12 cellular contexts compared by ENCODE assay signal in the genomic region with DNA sequence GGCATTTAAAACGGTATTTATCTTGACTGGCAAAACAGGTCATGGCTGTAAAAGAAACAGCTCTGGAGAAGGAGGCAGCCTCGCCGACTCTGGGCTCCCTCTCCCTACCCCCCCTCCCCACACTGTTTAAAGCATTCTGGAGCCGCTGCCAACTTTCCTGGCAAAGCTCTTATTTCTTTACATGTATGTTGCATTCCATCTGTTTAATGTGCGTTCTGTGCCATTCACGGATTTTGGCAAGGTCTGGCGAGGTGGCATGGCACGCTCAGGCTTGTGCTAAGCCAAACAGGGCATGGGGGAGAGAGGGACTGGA. TPM values are rescaled to one million over a fixed set of nuclear protein-coding genes. Genes with fewer than 3 reads are reported as not detected.
DNase-seq lines count a peak whose midpoint lies in the region; ATAC-seq and TF ChIP-seq lines count a peak whose summit lies in the region.
"Had no signal": no experiment of that assay in that cellular context is flagged by ENCODE, and none has a peak within 500 bp of the region (broad histone marks: within the 10 kb centered on the region; RNA-seq: fewer than 3 reads in every experiment).

No MANE protein-coding gene starts in this region.

- H3K4me3 ChIP-seq in astrocyte of the spinal cord (ENCODE audit: low read depth, low read length) = no peak overlapping the region
- no peak overlapping the region for H3K4me3 ChIP-seq in thymus (ENCODE audit: low read length)
- H3K4me3 ChIP-seq: K562 had no signal

- ATAC-seq in sciatic nerve = no peak
- ATAC-seq: K562 had no signal

- intact Hi-C loops in sciatic nerve (cut with DNase I) = no loop called here

- TF ChIP-seq CTCF in astrocyte of the spinal cord (IDR thresholded peaks at IDR 0.05; ENCODE audit: low read depth, low read length) = no peak

- H3K36me3 ChIP-seq in thymus (ENCODE audit: control insufficient read depth, insufficient read depth) = no peaks in the 10 kb centered on the region

- DNase-seq in NCI-H1694 (lab: John Stamatoyannopoulos, UW) = peak; percentile 64
- DNase-seq in astrocyte of the spinal cord (ENCODE audit: low read depth, low spot score) = peak; percentile 18
- DNase-seq in left kidney (ENCODE audit: low read depth, low spot score) = peak; percentile 33
- no peak for DNase-seq in sciatic nerve (ENCODE audit: low spot score)
- no peak for DNase-seq in NCI-H526 (lab: John Stamatoyannopoulos, UW)
- no peak for DNase-seq in activated gamma-delta T cell (lab: John Stamatoyannopoulos, UW)
- no peak for DNase-seq in OCI-M2 (lab: John Stamatoyannopoulos, UW; ENCODE audit: unreplicated experiment)
- DNase-seq: activated CD4-positive, CD25-positive, alpha-beta regulatory T cell treated with anti-CD3 and anti-CD28 coated beads, Interleukin-2, amount 50 U/mL, for 72 hours; HCEC 1CT; NCI-H524 treated with DMSO at 0.1 percent for 48 hours had no signal

- 94% methylated on average over 8 of the region's 8 CpGs for WGBS in thymus

- H3K27ac ChIP-seq in thymus (ENCODE audit: low read depth) = peak overlapping the region; percentile 25

- no peaks in the 10 kb centered on the region for H3K27me3 ChIP-seq in thymus (ENCODE audit: control insufficient read depth, insufficient read depth)

- H3K4me1 ChIP-seq in thymus (ENCODE audit: control insufficient read depth, insufficient read depth, low read length) = peaks cover 22% of the 10 kb centered on the region

- in situ Hi-C loops in astrocyte of the spinal cord (cut with HindIII; ENCODE audit: low sequenced_read_pairs) = no loop called here

- H3K9me3 ChIP-seq in thymus (ENCODE audit: control insufficient read depth) = no peaks in the 10 kb centered on the region

RNA-seq across cellular contexts. Expression of gene MED13L, which starts 41.2 kb away (rescaled TPM):
- 34.0 TPM for polyA plus RNA-seq in thymus
- 193 TPM for total RNA-seq in sciatic nerve

Comparison
In these comparisons a context has a peak if more than half of its experiments do, and no peak if none do; other contexts are left out.
1. DNase-seq: peak in NCI-H1694 (single experiment), astrocyte of the spinal cord (single experiment) and left kidney (single experiment); none in sciatic nerve (single experiment), NCI-H526 (0 of 2), activated gamma-delta T cell (single experiment) and OCI-M2 (single experiment).